In genomic region chr11:61598886-61599868, GRCh38 we compare ENCODE assay signal across 11 cellular contexts. TPM values are rescaled to one million over a fixed set of nuclear protein-coding genes. Genes with fewer than 3 reads are reported as not detected.
DNase-seq lines count a peak whose midpoint lies in the region; ATAC-seq and TF ChIP-seq lines count a peak whose summit lies in the region.
"Had no signal": no experiment of that assay in that cellular context is flagged by ENCODE, and none has a peak within 500 bp of the region (broad histone marks: within the 10 kb centered on the region; RNA-seq: fewer than 3 reads in every experiment).

No MANE protein-coding gene starts in this region.

- peak; percentile 36 for ATAC-seq in Right ventricle myocardium inferior
- no peak for ATAC-seq in GM18519 (IDR thresholded peaks at IDR 0.05; ENCODE audit: low FRiP score, unreplicated experiment)
- ATAC-seq in activated CD4-positive, alpha-beta T cell treated with anti-CD3 and anti-CD28 coated beads for 36 hours: no peak
- ATAC-seq: activated naive CD4-positive, alpha-beta T cell treated with anti-CD3 and anti-CD28 coated beads, Interleukin-2, amount 50 U/mL, for 72 hours had no signal

- no peak for TF ChIP-seq CTCF in chondrocyte (IDR thresholded peaks at IDR 0.05)

- CTCF ChIA-PET in activated CD4-positive, alpha-beta T cell treated with anti-CD3 and anti-CD28 coated beads for 36 hours (lab: Charles Lee): interaction anchor here (0.6 to 1.2 kb wide), 6 partner anchors 10 to 747 kb away, joined by 3 to 4 read pairs (median 3); no protein-coding TSS in a partner anchor

- H3K27me3 Mint-ChIP-seq in chondrocyte (ENCODE audit: low read depth): peaks cover 3% of the 10 kb centered on the region
- peaks cover 18% of the 10 kb centered on the region for H3K27me3 Mint-ChIP-seq in activated CD4-positive, alpha-beta T cell treated with anti-CD3 and anti-CD28 coated beads for 36 hours

- no peaks in the 10 kb centered on the region for H3K9me3 Mint-ChIP-seq in chondrocyte (ENCODE audit: low read depth)
- no peaks in the 10 kb centered on the region for H3K9me3 Mint-ChIP-seq in activated CD4-positive, alpha-beta T cell treated with anti-CD3 and anti-CD28 coated beads for 36 hours (ENCODE audit: low read depth)
- H3K9me3 Mint-ChIP-seq: activated naive CD4-positive, alpha-beta T cell treated with anti-CD3 and anti-CD28 coated beads, Interleukin-2, amount 50 U/mL, for 72 hours had no signal

- peak overlapping the region; percentile 79 for H3K27ac Mint-ChIP-seq in chondrocyte (ENCODE audit: unreplicated experiment)
- no peak overlapping the region for H3K27ac Mint-ChIP-seq in activated CD4-positive, alpha-beta T cell treated with anti-CD3 and anti-CD28 coated beads for 36 hours
- H3K27ac Mint-ChIP-seq: activated naive CD4-positive, alpha-beta T cell treated with anti-CD3 and anti-CD28 coated beads, Interleukin-2, amount 50 U/mL, for 72 hours; progenitor cell of endocrine pancreas had no signal

- intact Hi-C loops in Right ventricle myocardium inferior (cut with DNase I) (no loop called here), cardiac septum (cut with DNase I) (no loop called here)
- intact Hi-C loops in activated CD4-positive, alpha-beta T cell treated with anti-CD3 and anti-CD28 coated beads for 36 hours (cut with DNase I, micrococcal nuclease): no loop called here

- DNase-seq in Right ventricle myocardium inferior (ENCODE audit: missing footprints) (no peak), cardiac septum (ENCODE audit: low spot score) (no peak), chondrocyte (ENCODE audit: low spot score) (no peak), iris pigment epithelial cell (ENCODE audit: low read depth) (peak; percentile 12), midbrain (lab: John Stamatoyannopoulos, UW) (no peak), NCI-H2196 treated with DMSO at 0.1 percent for 48 hours (lab: John Stamatoyannopoulos, UW; ENCODE audit: unreplicated experiment) (no peak)
- DNase-seq in activated CD4-positive, alpha-beta T cell treated with anti-CD3 and anti-CD28 coated beads for 36 hours: no peak
- DNase-seq: KBM-7 had no signal

- peaks cover 33% of the 10 kb centered on the region for H3K4me1 Mint-ChIP-seq in chondrocyte (ENCODE audit: low read depth)
- H3K4me1 Mint-ChIP-seq in activated CD4-positive, alpha-beta T cell treated with anti-CD3 and anti-CD28 coated beads for 36 hours: no peaks in the 10 kb centered on the region

- POLR2A ChIA-PET in activated CD4-positive, alpha-beta T cell treated with anti-CD3 and anti-CD28 coated beads for 36 hours (lab: Charles Lee): no interaction called here

- H3K36me3 Mint-ChIP-seq in chondrocyte (ENCODE audit: low read depth): no peaks in the 10 kb centered on the region
- no peaks in the 10 kb centered on the region for H3K36me3 Mint-ChIP-seq in activated CD4-positive, alpha-beta T cell treated with anti-CD3 and anti-CD28 coated beads for 36 hours (ENCODE audit: low read depth)
- H3K36me3 Mint-ChIP-seq: activated naive CD4-positive, alpha-beta T cell treated with anti-CD3 and anti-CD28 coated beads, Interleukin-2, amount 50 U/mL, for 72 hours had no signal

- H3K4me3 Mint-ChIP-seq in chondrocyte (ENCODE audit: unreplicated experiment): peak overlapping the region; percentile 59
- no peak overlapping the region for H3K4me3 Mint-ChIP-seq in activated CD4-positive, alpha-beta T cell treated with anti-CD3 and anti-CD28 coated beads for 36 hours

RNA-seq across cellular contexts. Expression of gene SYT7, which starts 18.3 kb away (rescaled TPM):
- 28.2 TPM for total RNA-seq in Right ventricle myocardium inferior
- 9.3 TPM for total RNA-seq in cardiac septum
- total RNA-seq in chondrocyte: 0.92 to 2.0 TPM (median 1.5 TPM) in 3 replicates
- total RNA-seq in activated CD4-positive, alpha-beta T cell treated with anti-CD3 and anti-CD28 coated beads for 36 hours: under 1 TPM in 1 of 2 experiments, not detected in 1; 0.04 TPM
- total RNA-seq: activated naive CD4-positive, alpha-beta T cell treated with anti-CD3 and anti-CD28 coated beads, Interleukin-2, amount 50 U/mL, for 72 hours had no signal
